Comparison of ENCODE assay signal across 8 cellular contexts in the genomic region with DNA sequence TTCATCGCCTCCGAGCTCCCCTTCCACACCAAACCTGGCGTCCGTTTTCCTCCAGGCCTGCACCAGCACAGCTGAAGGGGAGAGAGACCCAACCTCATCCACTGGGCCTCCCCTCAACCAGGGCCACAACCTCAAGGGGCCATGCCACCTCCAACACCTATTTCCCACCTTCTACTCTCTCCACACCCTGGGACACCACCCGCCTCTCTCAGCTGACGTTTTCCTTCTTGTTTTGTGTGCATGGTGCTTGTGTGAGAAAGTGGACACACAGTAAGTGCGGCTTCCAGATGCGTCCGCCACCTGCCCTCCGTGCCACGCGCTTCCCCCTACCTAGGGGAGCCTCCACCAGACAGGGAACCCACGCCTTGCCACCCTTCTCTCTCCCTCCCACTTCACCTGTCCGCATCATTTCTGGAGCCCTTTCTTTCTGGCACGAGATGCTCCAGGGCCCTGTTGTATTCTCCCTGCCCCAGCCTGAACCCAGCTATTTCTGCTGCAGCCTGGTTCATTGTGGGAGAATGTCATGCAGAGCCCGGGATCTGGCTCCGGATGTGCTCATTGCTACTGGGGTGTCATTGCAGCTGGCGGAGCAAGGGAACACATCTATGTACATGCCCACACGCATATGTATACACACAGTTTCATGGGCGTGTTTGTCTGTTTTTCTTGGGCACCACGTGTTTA. TPM values are rescaled to one million over a fixed set of nuclear protein-coding genes. Genes with fewer than 3 reads are reported as not detected.
DNase-seq lines count a peak whose midpoint lies in the region; ATAC-seq, FAIRE-seq and TF ChIP-seq lines count a peak whose summit lies in the region.

No MANE protein-coding gene starts in this region.

- peak overlapping the region; percentile 52 for H3K4me3 ChIP-seq in HFF-Myc (replicated peaks; ENCODE audit: low read depth, low read length)
- peak overlapping the region; percentile 9 to 90 for H3K4me3 ChIP-seq in small intestine (ENCODE audit: low read depth in 1 of 2, low read length in 2 of 2)

- peak overlapping the region; percentile 95 to 97 for H3K27ac ChIP-seq in small intestine (ENCODE audit: low read depth in 1 of 2, low read length in 1 of 2)

- no peaks in the 10 kb centered on the region for H3K9me3 ChIP-seq in small intestine (ENCODE audit: control insufficient read depth, low read depth)

- no peaks in the 10 kb centered on the region for H3K9me3 Mint-ChIP-seq in activated T-cell treated with anti-CD3 and anti-CD28 coated beads, Interleukin-2, amount 50 U/mL, for 4 hours

- H3K4me3 Mint-ChIP-seq in activated T-cell treated with anti-CD3 and anti-CD28 coated beads, Interleukin-2, amount 50 U/mL, for 4 hours: peak overlapping the region; percentile 85

- no peak for FAIRE-seq in small intestine (lab: Jason Lieb, UNC)

- no peaks in the 10 kb centered on the region for H3K27me3 Mint-ChIP-seq in activated T-cell treated with anti-CD3 and anti-CD28 coated beads, Interleukin-2, amount 50 U/mL, for 4 hours (ENCODE audit: low read depth)

- TF ChIP-seq CTCF in HFF-Myc (IDR thresholded peaks at IDR 0.05; ENCODE audit: low read depth, low read length, missing control alignments): no peak

- intact Hi-C loops in head of caudate nucleus (cut with DNase I): loop anchor here (5.0 kb wide), 1 partner anchor 115 kb away; a partner anchor contains a TSS

- ATAC-seq in activated T-cell treated with anti-CD3 and anti-CD28 coated beads, Interleukin-2, amount 50 U/mL, for 4 hours: no peak

- H3K4me1 Mint-ChIP-seq in activated T-cell treated with anti-CD3 and anti-CD28 coated beads, Interleukin-2, amount 50 U/mL, for 4 hours (ENCODE audit: low read depth): peaks cover 48% of the 10 kb centered on the region

- H3K27me3 ChIP-seq in small intestine (ENCODE audit: control insufficient read depth in 2 of 2, insufficient read depth in 2 of 2, low read length in 2 of 2): peaks cover 0 to 2% of the 10 kb centered on the region in 2 donors

- H3K4me1 ChIP-seq in small intestine (ENCODE audit: control insufficient read depth in 2 of 2, insufficient read depth in 1 of 2, low read depth in 1 of 2, low read length in 1 of 2): peaks cover 16 to 17% of the 10 kb centered on the region in 2 donors

- 6 to 49% (median 24%) methylated on average over 19 to 21 of the region's 21 CpGs for WGBS in small intestine, 3 donors

- DNase-seq in HFF-Myc (ENCODE audit: extremely low read depth, low read depth) (no peak), head of caudate nucleus (peak in 33 of 42 donors; percentile 18 to 78 (median 48)), small intestine (peak; percentile 57), GF-D8 (lab: John Stamatoyannopoulos, UW) (no peak), GM19238 (ENCODE audit: insufficient read length, low spot score) (no peak), glomerular visceral epithelial cell (ENCODE audit: extremely low spot score) (no peak), T1000 (lab: John Stamatoyannopoulos, UW) (no peak)
- DNase-seq in activated T-cell treated with anti-CD3 and anti-CD28 coated beads, Interleukin-2, amount 50 U/mL, for 4 hours: no peak

- no peaks in the 10 kb centered on the region for H3K36me3 ChIP-seq in small intestine (ENCODE audit: control insufficient read depth in 2 of 2, insufficient read depth in 2 of 2, low read length in 2 of 2)

- no peaks in the 10 kb centered on the region for H3K36me3 Mint-ChIP-seq in activated T-cell treated with anti-CD3 and anti-CD28 coated beads, Interleukin-2, amount 50 U/mL, for 4 hours (ENCODE audit: insufficient read depth)

RNA-seq across cellular contexts. Expression of a gene that starts 1.3 kb away (rescaled TPM):
- total RNA-seq in activated T-cell treated with anti-CD3 and anti-CD28 coated beads, Interleukin-2, amount 50 U/mL, for 4 hours: 100 to 1,000 TPM; 354 to 395 (median 387) TPM
- 100 to 1,000 TPM; 169 to 214 (median 175) TPM for polyA plus RNA-seq in small intestine

RNA-seq across cellular contexts. Expression of a gene that starts 22.8 kb away (rescaled TPM):
- under 1 TPM; 0.38 to 0.61 (median 0.51) TPM for total RNA-seq in activated T-cell treated with anti-CD3 and anti-CD28 coated beads, Interleukin-2, amount 50 U/mL, for 4 hours
- under 1 TPM in 1 of 3 donors, not detected in 2; 0.18 TPM for polyA plus RNA-seq in small intestine

RNA-seq across cellular contexts. Expression of a gene that starts 26.9 kb away (rescaled TPM):
- total RNA-seq in activated T-cell treated with anti-CD3 and anti-CD28 coated beads, Interleukin-2, amount 50 U/mL, for 4 hours: 1 to 10 TPM; 2.4 to 3.5 (median 2.5) TPM
- 1 to 10 TPM; 4.1 to 6.3 (median 4.6) TPM for polyA plus RNA-seq in small intestine

Comparison
In these comparisons a context has a peak if more than half of its experiments do, and no peak if none do; other contexts are left out.
1. DNase-seq: peak in head of caudate nucleus (33 of 42) and small intestine (single experiment); none in HFF-Myc (single experiment), activated T-cell treated with anti-CD3 and anti-CD28 coated beads, Interleukin-2, amount 50 U/mL, for 4 hours (single experiment), GF-D8 (single experiment), GM19238 (single experiment), glomerular visceral epithelial cell (single experiment) and T1000 (single experiment).